ENCODE assay signal across 8 cellular contexts in the genomic region with DNA sequence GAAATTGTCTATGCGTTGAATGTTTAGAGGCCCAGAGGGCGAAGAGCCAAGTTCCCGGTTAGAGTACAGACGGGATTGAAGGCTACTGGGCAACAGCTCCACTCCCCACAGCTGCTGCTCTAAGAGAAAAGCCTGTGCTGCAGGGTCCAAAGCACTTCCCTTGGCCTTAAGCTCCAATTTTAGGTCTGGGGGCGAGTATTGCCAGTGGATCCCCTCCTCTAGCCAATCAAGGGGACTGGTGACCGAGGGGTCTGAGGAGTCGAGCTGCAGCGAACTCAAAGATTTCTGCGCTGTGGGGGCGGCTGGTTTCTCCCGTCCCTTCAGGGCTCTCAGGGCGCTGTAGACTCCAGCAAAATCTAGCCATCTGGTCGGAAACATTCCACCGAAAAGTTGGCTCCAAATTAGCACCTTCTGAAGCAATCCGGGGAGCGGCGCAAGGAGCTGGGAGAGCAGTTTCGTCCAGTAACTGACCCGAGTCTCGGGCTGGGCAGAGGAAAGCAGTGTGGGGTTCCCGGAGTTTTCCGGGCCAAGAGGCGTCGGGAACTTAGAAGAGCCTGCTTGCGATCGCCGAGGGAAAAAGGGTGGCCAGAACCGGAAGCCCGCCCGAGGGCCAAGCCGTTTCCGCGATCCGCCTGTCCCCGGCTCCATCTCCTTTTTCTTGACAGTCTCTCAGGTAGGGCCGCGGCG. TPM values are rescaled to one million over a fixed set of nuclear protein-coding genes. Genes with fewer than 3 reads are reported as not detected.
DNase-seq lines count a peak whose midpoint lies in the region; ATAC-seq and TF ChIP-seq lines count a peak whose summit lies in the region.

No MANE protein-coding gene starts in this region.

- H2BK12ac ChIP-seq in H9 (ENCODE audit: insufficient read length, low read depth, low read length): no peak overlapping the region

- H3K4me2 ChIP-seq in H9 (ENCODE audit: insufficient read depth, insufficient read length, low read length): peak overlapping the region; percentile 99

- H3K36me3 Mint-ChIP-seq in activated CD4-positive, alpha-beta T cell treated with anti-CD3 and anti-CD28 coated beads for 36 hours (ENCODE audit: low read depth): peaks cover 57% of the 10 kb centered on the region
- peaks cover 26 to 43% (median 39%) of the 10 kb centered on the region in 3 experiments for H3K36me3 Mint-ChIP-seq in H9 (ENCODE audit: insufficient read depth in 1 of 3, low read depth in 3 of 3)
- peaks cover 14% of the 10 kb centered on the region for H3K36me3 Mint-ChIP-seq in nephron (ENCODE audit: low read depth)

- CTCF ChIA-PET in activated CD4-positive, alpha-beta T cell treated with anti-CD3 and anti-CD28 coated beads for 36 hours (lab: Charles Lee): interaction anchor here (0.6 to 5.7 kb wide), 7 partner anchors 13 to 396 kb away, joined by 3 to 75 read pairs (median 5); no protein-coding TSS in a partner anchor

- peaks cover 6% of the 10 kb centered on the region; the same call in 1 of the 2 replicates for H3K4me1 ChIP-seq in H9 (ENCODE audit: insufficient read depth, low read length)

- peaks cover 7% of the 10 kb centered on the region for H3K4me1 Mint-ChIP-seq in activated CD4-positive, alpha-beta T cell treated with anti-CD3 and anti-CD28 coated beads for 36 hours
- H3K4me1 Mint-ChIP-seq in H9: peaks cover 6 to 15% of the 10 kb centered on the region in 2 experiments
- peaks cover 26% of the 10 kb centered on the region for H3K4me1 Mint-ChIP-seq in nephron

- H4K20me1 ChIP-seq in H9 (ENCODE audit: control insufficient read depth, insufficient read depth, insufficient read length): peaks cover 2% of the 10 kb centered on the region

- peak; percentile 50 for DNase-seq in activated CD4-positive, alpha-beta T cell treated with anti-CD3 and anti-CD28 coated beads for 36 hours
- no peak for DNase-seq in activated CD4-positive, alpha-beta T cell treated with anti-CD3 and anti-CD28 coated beads, Interleukin-2, amount 50 U/mL, for 4 hours
- DNase-seq in H9: peak; percentile 54
- peak; percentile 55 for DNase-seq in M059J (ENCODE audit: low read depth)
- peak; percentile 9 for DNase-seq in activated T-cell treated with anti-CD3 and anti-CD28 coated beads for 4 hours
- peak; percentile 38 for DNase-seq in fibroblast of mammary gland (ENCODE audit: low read depth)
- DNase-seq in NCI-H1048 (lab: John Stamatoyannopoulos, UW): no peak

- H3K14ac ChIP-seq in H9 (ENCODE audit: insufficient read depth, low read length): peak overlapping the region; percentile 100

- peak overlapping the region; percentile 82 for H4K8ac ChIP-seq in H9 (replicated peaks; ENCODE audit: insufficient read length, low read depth, low read length)

- peak overlapping the region; percentile 96 for H4K91ac ChIP-seq in H9 (ENCODE audit: insufficient read length, low read depth, low read length)

- H3K9me3 ChIP-seq in H9 (ENCODE audit: control insufficient read depth, low read depth, low read length): no peaks in the 10 kb centered on the region

- no peak overlapping the region for H3K23ac ChIP-seq in H9 (ENCODE audit: insufficient read length, low read depth, low read length)

- no peaks in the 10 kb centered on the region for H3K9me3 Mint-ChIP-seq in activated CD4-positive, alpha-beta T cell treated with anti-CD3 and anti-CD28 coated beads for 36 hours (ENCODE audit: low read depth)
- no peaks in the 10 kb centered on the region; a peak in 2 of 5 replicates for H3K9me3 Mint-ChIP-seq in H9
- H3K9me3 Mint-ChIP-seq in nephron: no peaks in the 10 kb centered on the region

- H3K56ac ChIP-seq in H9 (ENCODE audit: insufficient read length, low read depth, low read length): peak overlapping the region; percentile 95

- H2BK5ac ChIP-seq in H9 (ENCODE audit: insufficient read length, low read length): peak overlapping the region; percentile 99

- H2AK5ac ChIP-seq in H9 (ENCODE audit: insufficient read length, low read length): no peak overlapping the region

- intact Hi-C loops in activated CD4-positive, alpha-beta T cell treated with anti-CD3 and anti-CD28 coated beads for 36 hours (cut with DNase I, micrococcal nuclease): loop anchor here (1.0 to 10.0 kb wide), 13 partner anchors 83 to 1484 kb away; a partner anchor contains a TSS

- peak overlapping the region; percentile 90; the same call in 1 of the 2 replicates for H3K4ac ChIP-seq in H9 (ENCODE audit: low read depth, low read length)

- no peak overlapping the region for H3T11ph ChIP-seq in H9 (ENCODE audit: low read length)

- peak overlapping the region; percentile 98 for H3K4me3 Mint-ChIP-seq in activated CD4-positive, alpha-beta T cell treated with anti-CD3 and anti-CD28 coated beads for 36 hours
- H3K4me3 Mint-ChIP-seq in H9 (peak overlapping the region; percentile 98 to 100), nephron (peak overlapping the region; percentile 96 to 99 (median 99))

- H2AFZ ChIP-seq in H9 (ENCODE audit: low read length): no peak overlapping the region

- H3K79me1 ChIP-seq in H9 (ENCODE audit: insufficient read depth, low read depth, low read length, poor library complexity, severe bottlenecking): no peaks in the 10 kb centered on the region

- no peaks in the 10 kb centered on the region for H3K27me3 ChIP-seq in H9 (ENCODE audit: insufficient read depth, low read length)

- no peaks in the 10 kb centered on the region for H3K27me3 Mint-ChIP-seq in activated CD4-positive, alpha-beta T cell treated with anti-CD3 and anti-CD28 coated beads for 36 hours
- H3K27me3 Mint-ChIP-seq in H9 (ENCODE audit: low read depth) (no peaks in the 10 kb centered on the region), nephron (ENCODE audit: low read depth) (peaks cover 3% of the 10 kb centered on the region)

- no peak overlapping the region for H2BK120ac ChIP-seq in H9 (ENCODE audit: low read depth, low read length, poor library complexity, severe bottlenecking)

- peak overlapping the region; percentile 95 for H3K27ac ChIP-seq in H9 (ENCODE audit: insufficient read length, low read depth, low read length)

- H3K27ac Mint-ChIP-seq in activated CD4-positive, alpha-beta T cell treated with anti-CD3 and anti-CD28 coated beads for 36 hours: peak overlapping the region; percentile 100
- H3K27ac Mint-ChIP-seq in H9 (peak overlapping the region; percentile 100), nephron (peak overlapping the region; percentile 97 to 100 (median 99))

- H3K4me3 ChIP-seq in fibroblast of mammary gland (ENCODE audit: control insufficient read depth, low read depth, low read length): peak overlapping the region; percentile 94

- no peak for TF ChIP-seq CTCF in H9 (conservative IDR thresholded peaks at IDR 0.05)
- no peak for TF ChIP-seq CTCF in fibroblast of mammary gland (conservative IDR thresholded peaks at IDR 0.05; ENCODE audit: control insufficient read depth, insufficient read depth, low read depth, low read length)
- TF ChIP-seq CTCF in nephron (IDR thresholded peaks at IDR 0.05; ENCODE audit: unreplicated experiment in 3 of 3): no peak

- peaks cover 21% of the 10 kb centered on the region for H3K23me2 ChIP-seq in H9 (ENCODE audit: insufficient read length, low read depth, low read length, poor library complexity, severe bottlenecking)

- H3K18ac ChIP-seq in H9 (ENCODE audit: insufficient read length, low read depth, low read length): peak overlapping the region; percentile 100

- peak overlapping the region; percentile 76 for H4K5ac ChIP-seq in H9 (ENCODE audit: insufficient read length, low read depth, low read length)

- POLR2A ChIA-PET in activated CD4-positive, alpha-beta T cell treated with anti-CD3 and anti-CD28 coated beads for 36 hours (lab: Charles Lee): interaction anchor here (1.1 to 1.3 kb wide), 3 partner anchors 12 to 105 kb away, joined by 3 to 6 read pairs (median 6); a partner anchor contains a TSS

- ATAC-seq in activated CD4-positive, alpha-beta T cell treated with anti-CD3 and anti-CD28 coated beads for 36 hours: peak; percentile 24

- peaks cover 46% of the 10 kb centered on the region for H3K79me2 ChIP-seq in H9 (ENCODE audit: insufficient read depth, low read length)

- WGBS in H9 (ENCODE audit: extremely low coverage, insufficient read length, low lambda C conversion rate): no CpG with 5 or more reads among the region's 38 CpGs

- no peak overlapping the region for H2BK15ac ChIP-seq in H9 (ENCODE audit: low read depth, low read length)

- peak overlapping the region; percentile 100 for H3K9ac ChIP-seq in H9 (ENCODE audit: extremely low read depth, insufficient read length, low read length)

- H2BK20ac ChIP-seq in H9 (ENCODE audit: low read depth, low read length, poor library complexity, severe bottlenecking): no peak overlapping the region

RNA-seq across cellular contexts. Expression of a gene that starts 0.7 kb away (rescaled TPM):
- total RNA-seq in activated CD4-positive, alpha-beta T cell treated with anti-CD3 and anti-CD28 coated beads for 36 hours: 10 to 100 TPM; 55.9 to 57.6 TPM
- total RNA-seq in H9 (2021): 44.6 and 45.9 TPM in 2 replicates
- 24.2 and 41.6 TPM in 2 replicates for total RNA-seq in M059J (2014; rRNA removed; shearing (Covaris generic))

RNA-seq across cellular contexts. Expression of a gene that starts 51.2 kb away (rescaled TPM):
- total RNA-seq in activated CD4-positive, alpha-beta T cell treated with anti-CD3 and anti-CD28 coated beads for 36 hours: under 1 TPM; 0.86 to 0.87 TPM
- total RNA-seq in H9 (2021): 1.6 and 2.1 TPM in 2 replicates
- total RNA-seq in M059J (2014; rRNA removed; shearing (Covaris generic)): 1.6 and 4.9 TPM in 2 replicates

Comparison
In these comparisons a context has a peak if more than half of its experiments do, and no peak if none do; other contexts are left out.
1. DNase-seq: peak in activated CD4-positive, alpha-beta T cell treated with anti-CD3 and anti-CD28 coated beads for 36 hours (single experiment), H9 (single experiment), M059J (single experiment), activated T-cell treated with anti-CD3 and anti-CD28 coated beads for 4 hours (single experiment) and fibroblast of mammary gland (single experiment); none in activated CD4-positive, alpha-beta T cell treated with anti-CD3 and anti-CD28 coated beads, Interleukin-2, amount 50 U/mL, for 4 hours (0 of 2) and NCI-H1048 (single experiment).
2. Peak in every context shown above with its lines, with median percentiles within 50 percentile points of each other: H3K27ac Mint-ChIP-seq and H3K4me3 Mint-ChIP-seq.